Comparison of ENCODE assay signal across 11 cellular contexts in genomic region chr15:91948001-91948608, GRCh38.
DNase-seq lines count a peak whose midpoint lies in the region; ATAC-seq and TF ChIP-seq lines count a peak whose summit lies in the region.
"Had no signal": no experiment of that assay in that cellular context is flagged by ENCODE, and none has a peak within 500 bp of the region (broad histone marks: within the 10 kb centered on the region; RNA-seq: fewer than 3 reads in every experiment).

No MANE protein-coding gene starts in this region.

- intact Hi-C loops in natural killer cell (cut with micrococcal nuclease): no loop called here
- intact Hi-C loops in CD4-positive, alpha-beta memory T cell (cut with micrococcal nuclease): no loop called here

- TF ChIP-seq CTCF in natural killer cell (IDR thresholded peaks at IDR 0.05) (no peak), choroid plexus epithelial cell (conservative IDR thresholded peaks at IDR 0.05; ENCODE audit: low read depth, low read length) (no peak), kidney epithelial cell (IDR thresholded peaks at IDR 0.05; ENCODE audit: insufficient read depth, low read length, poor library complexity, severe bottlenecking) (no peak)

- H3K9me3 Mint-ChIP-seq in natural killer cell treated with Interleukin-12 subunit alpha and Interleukin-12 subunit beta and Interleukin-15 and Interleukin-18, amount 100 ng/mL, for 72 hours: no peaks in the 10 kb centered on the region
- H3K9me3 Mint-ChIP-seq in natural killer cell: no peaks in the 10 kb centered on the region
- H3K9me3 Mint-ChIP-seq in CD4-positive, alpha-beta memory T cell: no peaks in the 10 kb centered on the region

- H3K27me3 Mint-ChIP-seq in natural killer cell treated with Interleukin-12 subunit alpha and Interleukin-12 subunit beta and Interleukin-15 and Interleukin-18, amount 100 ng/mL, for 72 hours: no peaks in the 10 kb centered on the region
- no peaks in the 10 kb centered on the region for H3K27me3 Mint-ChIP-seq in natural killer cell (ENCODE audit: low read depth in 2 of 2)
- no peaks in the 10 kb centered on the region for H3K27me3 Mint-ChIP-seq in CD4-positive, alpha-beta memory T cell

- ATAC-seq in natural killer cell treated with Interleukin-12 subunit alpha and Interleukin-12 subunit beta and Interleukin-15 and Interleukin-18, amount 100 ng/mL, for 72 hours: no peak
- ATAC-seq in natural killer cell (no peak), HG03565 (IDR thresholded peaks at IDR 0.05; ENCODE audit: unreplicated experiment) (no peak)

- peaks cover 65 to 66% of the 10 kb centered on the region in 2 donors for H3K4me1 Mint-ChIP-seq in natural killer cell treated with Interleukin-12 subunit alpha and Interleukin-12 subunit beta and Interleukin-15 and Interleukin-18, amount 100 ng/mL, for 72 hours (ENCODE audit: low read depth in 2 of 2)
- H3K4me1 Mint-ChIP-seq in natural killer cell: peaks cover 92 to 94% of the 10 kb centered on the region in 2 donors
- H3K4me1 Mint-ChIP-seq in CD4-positive, alpha-beta memory T cell: peaks cover 64 to 93% (median 77%) of the 10 kb centered on the region in 4 donors

- peaks cover 49% of the 10 kb centered on the region for H3K4me1 ChIP-seq in CD4-positive, alpha-beta memory T cell (ENCODE audit: insufficient read depth, low read length)

- H3K4me3 ChIP-seq in choroid plexus epithelial cell (ENCODE audit: low read depth, low read length) (no peak overlapping the region), kidney epithelial cell (ENCODE audit: low read depth, low read length) (no peak overlapping the region)
- H3K4me3 ChIP-seq in CD4-positive, alpha-beta memory T cell (ENCODE audit: low read length in 2 of 2): no peak overlapping the region
- H3K4me3 ChIP-seq: BLaER1 had no signal

- H3K36me3 ChIP-seq in kidney epithelial cell (ENCODE audit: control insufficient read depth, insufficient read depth, low read length): no peaks in the 10 kb centered on the region
- no peaks in the 10 kb centered on the region for H3K36me3 ChIP-seq in CD4-positive, alpha-beta memory T cell (ENCODE audit: insufficient read depth, low read length)
- H3K36me3 ChIP-seq: BLaER1 had no signal

- DNase-seq in natural killer cell treated with Interleukin-12 subunit alpha and Interleukin-12 subunit beta and Interleukin-15 and Interleukin-18, amount 100 ng/mL, for 72 hours (ENCODE audit: low spot score): no peak
- DNase-seq in natural killer cell (no peak), choroid plexus epithelial cell (ENCODE audit: low read depth) (peak; percentile 4), kidney epithelial cell (ENCODE audit: low read depth) (peak; percentile 69), NCI-H82 (lab: John Stamatoyannopoulos, UW) (no peak)
- DNase-seq in stimulated activated CD4-positive, alpha-beta T cell treated with anti-CD3 and anti-CD28 coated beads, Interleukin-4, amount 100 ng/mL, for 4 hours: no peak
- DNase-seq in CD4-positive, alpha-beta memory T cell: no peak
- DNase-seq: effector CD8-positive, alpha-beta T cell; NCI-H774 had no signal

- H3K4me3 Mint-ChIP-seq in natural killer cell treated with Interleukin-12 subunit alpha and Interleukin-12 subunit beta and Interleukin-15 and Interleukin-18, amount 100 ng/mL, for 72 hours: no peak overlapping the region
- no peak overlapping the region for H3K4me3 Mint-ChIP-seq in natural killer cell
- no peak overlapping the region for H3K4me3 Mint-ChIP-seq in CD4-positive, alpha-beta memory T cell

- POLR2A ChIA-PET in CD4-positive, alpha-beta memory T cell (lab: Charles Lee; ENCODE audit: partially characterized antibody): no interaction called here

- H3K27ac ChIP-seq in CD4-positive, alpha-beta memory T cell (ENCODE audit: low read depth, low read length): no peak overlapping the region
- H3K27ac ChIP-seq: BLaER1 had no signal

- H3K36me3 Mint-ChIP-seq in natural killer cell treated with Interleukin-12 subunit alpha and Interleukin-12 subunit beta and Interleukin-15 and Interleukin-18, amount 100 ng/mL, for 72 hours: no peaks in the 10 kb centered on the region
- no peaks in the 10 kb centered on the region for H3K36me3 Mint-ChIP-seq in natural killer cell
- no peaks in the 10 kb centered on the region for H3K36me3 Mint-ChIP-seq in CD4-positive, alpha-beta memory T cell

- no peaks in the 10 kb centered on the region for H3K27me3 ChIP-seq in kidney epithelial cell (ENCODE audit: control insufficient read depth, insufficient read depth, low read length)
- no peaks in the 10 kb centered on the region for H3K27me3 ChIP-seq in CD4-positive, alpha-beta memory T cell (ENCODE audit: insufficient read depth, low read length)
- H3K27me3 ChIP-seq: BLaER1 had no signal

- CTCF ChIA-PET in CD4-positive, alpha-beta memory T cell (lab: Charles Lee; ENCODE audit: partially characterized antibody): interaction anchor here (1.3 kb wide), 1 partner anchor 97 kb away, joined by 8 read pairs; no protein-coding TSS in a partner anchor

- H3K27ac Mint-ChIP-seq in natural killer cell treated with Interleukin-12 subunit alpha and Interleukin-12 subunit beta and Interleukin-15 and Interleukin-18, amount 100 ng/mL, for 72 hours: peak overlapping the region; percentile 27 to 88
- H3K27ac Mint-ChIP-seq in natural killer cell: peak overlapping the region in 1 of 2 donors; percentile 51
- H3K27ac Mint-ChIP-seq in CD4-positive, alpha-beta memory T cell: peak overlapping the region in 1 of 7 donors; percentile 85

- H3K9me3 ChIP-seq in CD4-positive, alpha-beta memory T cell (ENCODE audit: control insufficient read depth in 1 of 2, low read length in 2 of 2): no peaks in the 10 kb centered on the region
- H3K9me3 ChIP-seq: BLaER1 had no signal

Comparison
In these comparisons a context has a peak if more than half of its experiments do, and no peak if none do; other contexts are left out.
1. DNase-seq: peak in choroid plexus epithelial cell (single experiment) and kidney epithelial cell (single experiment); none in natural killer cell treated with Interleukin-12 subunit alpha and Interleukin-12 subunit beta and Interleukin-15 and Interleukin-18, amount 100 ng/mL, for 72 hours (single experiment), natural killer cell (single experiment), stimulated activated CD4-positive, alpha-beta T cell treated with anti-CD3 and anti-CD28 coated beads, Interleukin-4, amount 100 ng/mL, for 4 hours (0 of 2), NCI-H82 (single experiment) and CD4-positive, alpha-beta memory T cell (0 of 5).